Comparison of ENCODE assay signal across 15 cellular contexts in genomic region chr6:166470029-166470862, GRCh38.
DNase-seq lines count a peak whose midpoint lies in the region; ATAC-seq and TF ChIP-seq lines count a peak whose summit lies in the region.
"Had no signal": no experiment of that assay in that cellular context is flagged by ENCODE, and none has a peak within 500 bp of the region (broad histone marks: within the 10 kb centered on the region; RNA-seq: fewer than 3 reads in every experiment).

No MANE protein-coding gene starts in this region.

- H3K9ac ChIP-seq in BLaER1 treated with 17β-estradiol and CSF1 and Interleukin-3, amounts not matched to agents 10 nM and 100 nM, result 0 out of 22 replicates have a peak overlapping the region, but pooled peaks of 1 of the 11 experiments have one; percentile 1

- peaks cover 9 to 81% (median 68%) of the 10 kb centered on the region in 10 experiments; a peak in 19 of 20 replicates for H3K4me1 ChIP-seq in BLaER1 treated with 17β-estradiol and CSF1 and Interleukin-3, amounts not matched to agents 10 nM and 100 nM
- H3K4me1 ChIP-seq in foreskin keratinocyte (no peaks in the 10 kb centered on the region), PC-9 (replicated peaks; ENCODE audit: insufficient read depth) (peaks cover 8% of the 10 kb centered on the region; the same call in 1 of the 2 replicates)

- DNase-seq in foreskin keratinocyte, result peak; percentile 66 to 85
- DNase-seq in posterior vena cava (ENCODE audit: low spot score), result peak; percentile 56
- no peak for DNase-seq in GM19238 (ENCODE audit: insufficient read length, low spot score)
- no peak for DNase-seq in PC-9
- DNase-seq in activated T-cell treated with anti-CD3 and anti-CD28 coated beads, Interleukin-2, amount 50 U/mL, for 24 hours, result no peak
- DNase-seq: EL, H9, IMR-90, NCI-H1417 treated with DMSO at 0.1 percent for 48 hours, NCI-H2081 treated with DMSO at 0.1 percent for 48 hours, NCI-H526 had no signal

- no peaks in the 10 kb centered on the region for H3K36me3 Mint-ChIP-seq in activated T-cell treated with anti-CD3 and anti-CD28 coated beads, Interleukin-2, amount 50 U/mL, for 24 hours (ENCODE audit: low read depth)

- CTCF ChIA-PET in PC-9 (lab: Charles Lee), result no interaction called here

- no peak overlapping the region for H3K27ac Mint-ChIP-seq in activated T-cell treated with anti-CD3 and anti-CD28 coated beads, Interleukin-2, amount 50 U/mL, for 24 hours

- no peaks in the 10 kb centered on the region for H3K27me3 Mint-ChIP-seq in activated T-cell treated with anti-CD3 and anti-CD28 coated beads, Interleukin-2, amount 50 U/mL, for 24 hours

- no TSS peak for BruUV-seq in PC-9 (replicated peaks; lab: Mats Ljungman, UMichigan)

- POLR2A ChIA-PET in PC-9 (lab: Charles Lee; ENCODE audit: unreplicated experiment), result no interaction called here

- peaks cover 0 to 5% (median 0%) of the 10 kb centered on the region in 11 experiments; a peak in 1 of 22 replicates for H4K20me1 ChIP-seq in BLaER1 treated with 17β-estradiol and CSF1 and Interleukin-3, amounts not matched to agents 10 nM and 100 nM
- no peaks in the 10 kb centered on the region for H4K20me1 ChIP-seq in PC-9 (ENCODE audit: insufficient read depth)

- TF ChIP-seq CTCF in foreskin keratinocyte (conservative IDR thresholded peaks at IDR 0.05), result no peak
- no peak for TF ChIP-seq CTCF in PC-9 (conservative IDR thresholded peaks at IDR 0.05)

- peaks cover 7% of the 10 kb centered on the region for H3K4me1 Mint-ChIP-seq in activated T-cell treated with anti-CD3 and anti-CD28 coated beads, Interleukin-2, amount 50 U/mL, for 24 hours (ENCODE audit: low read depth)

- no peak overlapping the region for H2AFZ ChIP-seq in PC-9

- H3F3A ChIP-seq in PC-9 (ENCODE audit: insufficient read depth, low read depth), result peaks cover 11% of the 10 kb centered on the region; the same call in 1 of the 2 replicates

- H3K4me3 ChIP-seq in BLaER1 treated with 17β-estradiol and CSF1 and Interleukin-3, amounts not matched to agents 10 nM and 100 nM, result no peak overlapping the region
- H3K4me3 ChIP-seq in PC-9, result no peak overlapping the region
- H3K4me3 ChIP-seq: SK-N-MC had no signal

- no peaks in the 10 kb centered on the region for H3K27me3 ChIP-seq in BLaER1 treated with 17β-estradiol and CSF1 and Interleukin-3, amounts not matched to agents 10 nM and 100 nM
- H3K27me3 ChIP-seq in foreskin keratinocyte, result peaks cover 4% of the 10 kb centered on the region
- H3K27me3 ChIP-seq in PC-9 (ENCODE audit: insufficient read depth, low read depth), result no peaks in the 10 kb centered on the region

- no peaks in the 10 kb centered on the region for H3K79me2 ChIP-seq in PC-9 (ENCODE audit: low read depth)

- peak; percentile 88 for ATAC-seq in foreskin keratinocyte
- ATAC-seq: Right ventricle myocardium inferior had no signal

- H3K9me3 ChIP-seq in BLaER1 treated with 17β-estradiol and CSF1 and Interleukin-3, amounts not matched to agents 10 nM and 100 nM (replicated peaks in 1 of 11), result no peaks in the 10 kb centered on the region
- H3K9me3 ChIP-seq in PC-9 (ENCODE audit: insufficient read depth, low read depth), result no peaks in the 10 kb centered on the region

- H3K9me2 ChIP-seq in PC-9 (ENCODE audit: insufficient read depth), result no peaks in the 10 kb centered on the region

- peak overlapping the region in 1 of 11 experiments; percentile 36; a peak in 1 of 22 replicates for H3K27ac ChIP-seq in BLaER1 treated with 17β-estradiol and CSF1 and Interleukin-3, amounts not matched to agents 10 nM and 100 nM
- no peak overlapping the region for H3K27ac ChIP-seq in foreskin keratinocyte
- no peak overlapping the region for H3K27ac ChIP-seq in PC-9
- H3K27ac ChIP-seq: SK-N-MC had no signal

- peaks cover 0 to 12% (median 0%) of the 10 kb centered on the region in 11 experiments; a peak in 2 of 22 replicates for H3K36me3 ChIP-seq in BLaER1 treated with 17β-estradiol and CSF1 and Interleukin-3, amounts not matched to agents 10 nM and 100 nM
- no peaks in the 10 kb centered on the region for H3K36me3 ChIP-seq in PC-9 (ENCODE audit: low read depth)

- peak overlapping the region in 8 of 11 experiments; percentile 19 to 90 (median 34); a peak in 13 of 22 replicates for H3K4me2 ChIP-seq in BLaER1 treated with 17β-estradiol and CSF1 and Interleukin-3, amounts not matched to agents 10 nM and 100 nM
- H3K4me2 ChIP-seq in PC-9, result no peak overlapping the region

- intact Hi-C loops in posterior vena cava (cut with DNase I) (no loop called here), PC-9 (cut with micrococcal nuclease; ENCODE audit: unreplicated experiment) (no loop called here)

- no peak overlapping the region for H3K4me3 Mint-ChIP-seq in activated T-cell treated with anti-CD3 and anti-CD28 coated beads, Interleukin-2, amount 50 U/mL, for 24 hours
- H3K4me3 Mint-ChIP-seq: H9 had no signal

- no peaks in the 10 kb centered on the region for H3K9me3 Mint-ChIP-seq in activated T-cell treated with anti-CD3 and anti-CD28 coated beads, Interleukin-2, amount 50 U/mL, for 24 hours
- H3K9me3 Mint-ChIP-seq: H9 had no signal

TF ChIP-seq in PFSK-1, 5 proteins besides CTCF, POLR2A, EP300 and RAD21:
- no peak for TF ChIP-seq POLR2AphosphoS5 (IDR thresholded peaks at IDR 0.05; ENCODE audit: low read depth, low read length)
- TF ChIP-seq FOXP2 (optimal IDR thresholded peaks at IDR 0.05; ENCODE audit: borderline replicate concordance, extremely low read depth, extremely low read length, insufficient read depth), result peak; percentile 42
TF ChIP-seq in PFSK-1: peak in this region for 1.

Comparison
In these comparisons a context has a peak if more than half of its experiments do, and no peak if none do; other contexts are left out.
1. DNase-seq: peak in foreskin keratinocyte (2 of 2) and posterior vena cava (single experiment); none in GM19238 (single experiment), PC-9 (0 of 2) and activated T-cell treated with anti-CD3 and anti-CD28 coated beads, Interleukin-2, amount 50 U/mL, for 24 hours (single experiment).